Comparison of ENCODE assay signal across 1 cellular context in the genomic region with DNA sequence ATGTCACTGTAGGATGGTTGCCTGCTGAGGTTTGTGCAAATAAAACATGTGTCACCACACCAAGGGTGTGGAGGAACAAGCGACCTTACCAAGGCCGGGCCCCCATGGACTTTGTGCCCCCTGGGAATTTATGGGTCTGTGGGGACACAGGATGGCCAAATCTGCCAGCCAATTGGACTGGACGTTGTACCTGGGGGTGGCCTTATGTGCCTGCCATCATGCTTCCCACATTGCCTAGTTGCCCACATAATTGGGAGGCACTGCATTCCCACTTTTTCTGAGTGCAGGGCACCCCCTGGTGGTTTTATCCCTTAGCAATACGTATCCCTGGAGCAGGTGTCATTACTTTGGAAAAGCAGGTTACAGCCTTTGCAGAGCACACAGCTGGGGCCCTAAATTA.
TF ChIP-seq lines count a peak whose summit lies in the region.

No MANE protein-coding gene starts in this region.

TF ChIP-seq in IMR-90, 13 proteins besides CTCF, POLR2A, EP300 and RAD21 (continued from another document):
- TF ChIP-seq BHLHE40 (IDR thresholded peaks at IDR 0.05; ENCODE audit: low read depth, low read length) (no peak), FOS (IDR thresholded peaks at IDR 0.05; ENCODE audit: low read depth, low read length) (no peak), NFE2L2 (IDR thresholded peaks at IDR 0.05; ENCODE audit: low read depth, low read length) (no peak), MAFK (IDR thresholded peaks at IDR 0.05; ENCODE audit: low read depth, low read length) (no peak), CHD1 (IDR thresholded peaks at IDR 0.05; ENCODE audit: low read depth, low read length) (no peak), MAZ (IDR thresholded peaks at IDR 0.05; ENCODE audit: borderline replicate concordance, low read depth, low read length) (no peak), RFX5 (IDR thresholded peaks at IDR 0.05; ENCODE audit: low read depth, low read length) (no peak), CEBPB (IDR thresholded peaks at IDR 0.05; ENCODE audit: low read depth, low read length) (no peak), MXI1 (IDR thresholded peaks at IDR 0.05; ENCODE audit: borderline replicate concordance, low read depth, low read length) (no peak)
- TF ChIP-seq, protein P1, sequence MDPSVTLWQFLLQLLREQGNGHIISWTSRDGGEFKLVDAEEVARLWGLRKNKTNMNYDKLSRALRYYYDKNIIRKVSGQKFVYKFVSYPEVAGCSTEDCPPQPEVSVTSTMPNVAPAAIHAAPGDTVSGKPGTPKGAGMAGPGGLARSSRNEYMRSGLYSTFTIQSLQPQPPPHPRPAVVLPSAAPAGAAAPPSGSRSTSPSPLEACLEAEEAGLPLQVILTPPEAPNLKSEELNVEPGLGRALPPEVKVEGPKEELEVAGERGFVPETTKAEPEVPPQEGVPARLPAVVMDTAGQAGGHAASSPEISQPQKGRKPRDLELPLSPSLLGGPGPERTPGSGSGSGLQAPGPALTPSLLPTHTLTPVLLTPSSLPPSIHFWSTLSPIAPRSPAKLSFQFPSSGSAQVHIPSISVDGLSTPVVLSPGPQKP (IDR thresholded peaks at IDR 0.05; ENCODE audit: borderline replicate concordance, low read depth, low read length): no peak
- TF ChIP-seq, protein P2, sequence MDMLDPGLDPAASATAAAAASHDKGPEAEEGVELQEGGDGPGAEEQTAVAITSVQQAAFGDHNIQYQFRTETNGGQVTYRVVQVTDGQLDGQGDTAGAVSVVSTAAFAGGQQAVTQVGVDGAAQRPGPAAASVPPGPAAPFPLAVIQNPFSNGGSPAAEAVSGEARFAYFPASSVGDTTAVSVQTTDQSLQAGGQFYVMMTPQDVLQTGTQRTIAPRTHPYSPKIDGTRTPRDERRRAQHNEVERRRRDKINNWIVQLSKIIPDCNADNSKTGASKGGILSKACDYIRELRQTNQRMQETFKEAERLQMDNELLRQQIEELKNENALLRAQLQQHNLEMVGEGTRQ (IDR thresholded peaks at IDR 0.05; ENCODE audit: low read depth, low read length): no peak
